ENCODE assay signal across 8 cellular contexts in genomic region chr21:42496839-42497202, GRCh38. TPM values are rescaled to one million over a fixed set of nuclear protein-coding genes. Genes with fewer than 3 reads are reported as not detected.
A peak's percentile ranks its signal among the peaks of the same experiment; 100 is the strongest.
DNase-seq lines count a peak whose midpoint lies in the region; ATAC-seq and TF ChIP-seq lines count a peak whose summit lies in the region.

No MANE protein-coding gene starts in this region.

- TF ChIP-seq EP300 in upper lobe of left lung (IDR thresholded peaks at IDR 0.05): no peak

- in situ Hi-C loops in mammary epithelial cell (cut with MboI; ENCODE audit: low sequenced_read_pairs in 2 of 2): no loop called here

- DNase-seq in mammary epithelial cell (no peak), lower lobe of right lung (peak; percentile 67), upper lobe of left lung (peak in 1 of 2 donors; percentile 64), GDM1 (lab: John Stamatoyannopoulos, UW) (no peak), iPS-NIHi7 (ENCODE audit: extremely low spot score) (no peak), NCI-H510A treated with DMSO at 0.1 percent for 48 hours (lab: John Stamatoyannopoulos, UW) (no peak)

- dilution Hi-C loops in mammary epithelial cell (cut with HindIII; ENCODE audit: low sequenced_read_pairs): no loop called here

- H3K27ac ChIP-seq in BLaER1: peak overlapping the region; percentile 66; the same call in 1 of the 2 replicates
- H3K27ac ChIP-seq in HUES48 (ENCODE audit: low read depth, low read length): peak overlapping the region; percentile 73
- H3K27ac ChIP-seq in mammary epithelial cell (ENCODE audit: insufficient read depth, low read depth, low read length): peak overlapping the region; percentile 80
- H3K27ac ChIP-seq in lower lobe of right lung: peak overlapping the region; percentile 86
- peak overlapping the region; percentile 81 to 87 (median 82) for H3K27ac ChIP-seq in upper lobe of left lung

- peaks cover 19% of the 10 kb centered on the region for H3K4me1 ChIP-seq in BLaER1
- H3K4me1 ChIP-seq in HUES48 (ENCODE audit: control insufficient read depth, insufficient read depth, low read length): peaks cover 5% of the 10 kb centered on the region; the same call in 1 of the 2 replicates
- peaks cover 11% of the 10 kb centered on the region for H3K4me1 ChIP-seq in mammary epithelial cell (ENCODE audit: insufficient read depth, low read length)
- peaks cover 7% of the 10 kb centered on the region for H3K4me1 ChIP-seq in lower lobe of right lung
- peaks cover 6 to 15% (median 11%) of the 10 kb centered on the region in 4 donors for H3K4me1 ChIP-seq in upper lobe of left lung

- H3K4me3 ChIP-seq in BLaER1: peak overlapping the region; percentile 74
- H3K4me3 ChIP-seq in HUES48 (ENCODE audit: low read depth, low read length): peak overlapping the region; percentile 79
- H3K4me3 ChIP-seq in mammary epithelial cell (replicated peaks in 1 of 3; ENCODE audit: insufficient read depth in 1 of 3, low read depth in 2 of 3, low read length in 3 of 3): peak overlapping the region; percentile 61 to 89 (median 68)
- H3K4me3 ChIP-seq in lower lobe of right lung: peak overlapping the region; percentile 74
- H3K4me3 ChIP-seq in upper lobe of left lung: peak overlapping the region; percentile 30 to 82 (median 63)

- H3K36me3 ChIP-seq in BLaER1 (no peaks in the 10 kb centered on the region), HUES48 (ENCODE audit: control insufficient read depth, insufficient read depth, low read length) (no peaks in the 10 kb centered on the region), mammary epithelial cell (ENCODE audit: insufficient read depth, low read length) (no peaks in the 10 kb centered on the region), lower lobe of right lung (no peaks in the 10 kb centered on the region), upper lobe of left lung (no peaks in the 10 kb centered on the region)

- peak; percentile 31 to 43 for ATAC-seq in lower lobe of right lung
- peak; percentile 6 to 35 for ATAC-seq in upper lobe of left lung (ENCODE audit: low FRiP score in 2 of 2)

- no peaks in the 10 kb centered on the region for H3K9me3 ChIP-seq in BLaER1
- H3K9me3 ChIP-seq in HUES48 (ENCODE audit: control insufficient read depth, insufficient read depth, low read length): no peaks in the 10 kb centered on the region
- H3K9me3 ChIP-seq in mammary epithelial cell (replicated peaks; ENCODE audit: insufficient read depth, low read length): no peaks in the 10 kb centered on the region
- H3K9me3 ChIP-seq in lower lobe of right lung: no peaks in the 10 kb centered on the region
- no peaks in the 10 kb centered on the region for H3K9me3 ChIP-seq in upper lobe of left lung

- intact Hi-C loops in mammary epithelial cell (cut with micrococcal nuclease) (loop anchor here (1.0 to 5.0 kb wide), 3 partner anchors 18 to 395 kb away; partner anchors contain the start of gene NDUFV3), lower lobe of right lung (cut with DNase I) (no loop called here)

- H3K79me2 ChIP-seq in mammary epithelial cell (ENCODE audit: insufficient read depth, low read length): no peaks in the 10 kb centered on the region

- TF ChIP-seq CTCF in mammary epithelial cell (conservative IDR thresholded peaks at IDR 0.05 in 1 of 2, IDR thresholded peaks at IDR 0.05 in 1 of 2; ENCODE audit: extremely low read depth in 1 of 2, insufficient read depth in 1 of 2, low read depth in 1 of 2, low read length in 2 of 2) (no peak), lower lobe of right lung (IDR thresholded peaks at IDR 0.05) (no peak), upper lobe of left lung (IDR thresholded peaks at IDR 0.05) (no peak)

- no peaks in the 10 kb centered on the region for H4K20me1 ChIP-seq in BLaER1
- no peaks in the 10 kb centered on the region for H4K20me1 ChIP-seq in mammary epithelial cell (ENCODE audit: insufficient read depth, low read length)

- 17% methylated on average over 8 of the region's 19 CpGs for WGBS in mammary epithelial cell (ENCODE audit: low coverage, missing lambda C conversion rate)
- WGBS in upper lobe of left lung, 2 donors: 26 to 35% methylated on average over 16 to 18 of the region's 19 CpGs

- TF ChIP-seq POLR2A in upper lobe of left lung (IDR thresholded peaks at IDR 0.05): peak in 1 of 4 donors; percentile 1

- CTCF ChIA-PET in mammary epithelial cell (lab: Charles Lee; ENCODE audit: low non-redundant PET): no interaction called here

- peak overlapping the region; percentile 78 for H3K9ac ChIP-seq in BLaER1
- H3K9ac ChIP-seq in HUES48 (ENCODE audit: low read depth, low read length): peak overlapping the region; percentile 69
- H3K9ac ChIP-seq in mammary epithelial cell (ENCODE audit: insufficient read depth, low read length): peak overlapping the region; percentile 76

- H3K27me3 ChIP-seq in BLaER1: no peaks in the 10 kb centered on the region; the same call in 1 of the 2 replicates
- peaks cover 4% of the 10 kb centered on the region; the same call in 1 of the 2 replicates for H3K27me3 ChIP-seq in HUES48 (ENCODE audit: control insufficient read depth, insufficient read depth, low read length)
- H3K27me3 ChIP-seq in mammary epithelial cell (ENCODE audit: insufficient read depth, low read length): no peaks in the 10 kb centered on the region
- H3K27me3 ChIP-seq in lower lobe of right lung (ENCODE audit: low read depth): no peaks in the 10 kb centered on the region
- no peaks in the 10 kb centered on the region for H3K27me3 ChIP-seq in upper lobe of left lung

- BruUV-seq in mammary epithelial cell (replicated peaks; lab: Mats Ljungman, UMichigan): no TSS peak

- H3K4me2 ChIP-seq in BLaER1: peak overlapping the region; percentile 98
- H3K4me2 ChIP-seq in mammary epithelial cell (ENCODE audit: insufficient read depth, low read depth, low read length): peak overlapping the region; percentile 92

- H2AFZ ChIP-seq in mammary epithelial cell (ENCODE audit: low read depth, low read length): peak overlapping the region; percentile 99

RNA-seq across cellular contexts. Expression of gene RSPH1, which starts 0.8 kb away (rescaled TPM):
- under 1 TPM; 0.50 to 0.66 TPM for total RNA-seq in mammary epithelial cell
- polyA plus RNA-seq in mammary epithelial cell: 0.35 TPM
- not detected for polyA minus RNA-seq in mammary epithelial cell
- 18.1 TPM for total RNA-seq in lower lobe of right lung
- 10 to 100 TPM in 5 of 6 donors, under 1 TPM in 1; 0.46 to 68.4 (median 13.4) TPM for total RNA-seq in upper lobe of left lung

RNA-seq across cellular contexts. Expression of gene SLC37A1, which starts 16.8 kb away (rescaled TPM):
- total RNA-seq in mammary epithelial cell: 1 to 10 TPM; 7.7 to 8.7 TPM
- 3.9 TPM for polyA plus RNA-seq in mammary epithelial cell
- polyA minus RNA-seq in mammary epithelial cell: 5.0 TPM
- total RNA-seq in lower lobe of right lung: 28.9 TPM
- 10 to 100 TPM; 20.8 to 70.2 (median 36.8) TPM for total RNA-seq in upper lobe of left lung
